Comparison of ENCODE assay signal across 1 cellular context in the genomic region with DNA sequence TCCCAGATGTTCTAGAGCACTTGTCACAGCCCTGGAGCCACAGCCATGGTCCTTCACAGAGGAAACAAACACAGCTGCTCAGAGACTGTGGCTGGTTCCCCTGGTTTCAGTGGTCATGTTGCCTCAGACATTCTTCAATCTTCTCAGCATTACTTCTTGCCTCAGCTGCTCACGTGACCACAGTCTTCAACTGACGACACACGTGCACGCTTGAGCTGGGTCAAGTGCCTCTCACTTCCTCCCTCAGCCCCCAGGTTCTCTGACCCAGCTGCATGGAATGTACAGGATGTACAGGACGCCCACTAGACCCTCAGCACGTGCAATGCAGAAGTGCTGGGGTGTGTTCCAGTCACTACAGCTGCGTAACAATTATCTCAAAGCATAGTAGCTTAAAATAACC.
A peak's percentile ranks its signal among the peaks of the same experiment; 100 is the strongest.
TF ChIP-seq lines count a peak whose summit lies in the region.

No MANE protein-coding gene starts in this region.

TF ChIP-seq in GM12878, 131 proteins besides CTCF, POLR2A, EP300 and RAD21 (continued from another document):
- TF ChIP-seq, protein P1, sequence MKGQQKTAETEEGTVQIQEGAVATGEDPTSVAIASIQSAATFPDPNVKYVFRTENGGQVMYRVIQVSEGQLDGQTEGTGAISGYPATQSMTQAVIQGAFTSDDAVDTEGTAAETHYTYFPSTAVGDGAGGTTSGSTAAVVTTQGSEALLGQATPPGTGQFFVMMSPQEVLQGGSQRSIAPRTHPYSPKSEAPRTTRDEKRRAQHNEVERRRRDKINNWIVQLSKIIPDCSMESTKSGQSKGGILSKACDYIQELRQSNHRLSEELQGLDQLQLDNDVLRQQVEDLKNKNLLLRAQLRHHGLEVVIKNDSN (IDR thresholded peaks at IDR 0.05; ENCODE audit: borderline replicate concordance, extremely low read length, insufficient read depth, low read depth, low read length): peak; percentile 78
- TF ChIP-seq SMC3 (IDR thresholded peaks at IDR 0.05; ENCODE audit: borderline replicate concordance, low read length): no peak
- peak in 1 of 2 experiments; percentile 54; a peak in 1 of 4 replicates for TF ChIP-seq ETV6 (conservative IDR thresholded peaks at IDR 0.05 in 1 of 2, IDR thresholded peaks at IDR 0.05 in 1 of 2; ENCODE audit: borderline replicate concordance in 1 of 2, low read depth in 1 of 2)
- TF ChIP-seq MYB (IDR thresholded peaks at IDR 0.05; ENCODE audit: borderline replicate concordance, low read depth, low read length): no peak
- peak; percentile 57; the same call in 1 of the 2 replicates for TF ChIP-seq EED (IDR thresholded peaks at IDR 0.05; ENCODE audit: low read depth)
- TF ChIP-seq, protein P2, sequence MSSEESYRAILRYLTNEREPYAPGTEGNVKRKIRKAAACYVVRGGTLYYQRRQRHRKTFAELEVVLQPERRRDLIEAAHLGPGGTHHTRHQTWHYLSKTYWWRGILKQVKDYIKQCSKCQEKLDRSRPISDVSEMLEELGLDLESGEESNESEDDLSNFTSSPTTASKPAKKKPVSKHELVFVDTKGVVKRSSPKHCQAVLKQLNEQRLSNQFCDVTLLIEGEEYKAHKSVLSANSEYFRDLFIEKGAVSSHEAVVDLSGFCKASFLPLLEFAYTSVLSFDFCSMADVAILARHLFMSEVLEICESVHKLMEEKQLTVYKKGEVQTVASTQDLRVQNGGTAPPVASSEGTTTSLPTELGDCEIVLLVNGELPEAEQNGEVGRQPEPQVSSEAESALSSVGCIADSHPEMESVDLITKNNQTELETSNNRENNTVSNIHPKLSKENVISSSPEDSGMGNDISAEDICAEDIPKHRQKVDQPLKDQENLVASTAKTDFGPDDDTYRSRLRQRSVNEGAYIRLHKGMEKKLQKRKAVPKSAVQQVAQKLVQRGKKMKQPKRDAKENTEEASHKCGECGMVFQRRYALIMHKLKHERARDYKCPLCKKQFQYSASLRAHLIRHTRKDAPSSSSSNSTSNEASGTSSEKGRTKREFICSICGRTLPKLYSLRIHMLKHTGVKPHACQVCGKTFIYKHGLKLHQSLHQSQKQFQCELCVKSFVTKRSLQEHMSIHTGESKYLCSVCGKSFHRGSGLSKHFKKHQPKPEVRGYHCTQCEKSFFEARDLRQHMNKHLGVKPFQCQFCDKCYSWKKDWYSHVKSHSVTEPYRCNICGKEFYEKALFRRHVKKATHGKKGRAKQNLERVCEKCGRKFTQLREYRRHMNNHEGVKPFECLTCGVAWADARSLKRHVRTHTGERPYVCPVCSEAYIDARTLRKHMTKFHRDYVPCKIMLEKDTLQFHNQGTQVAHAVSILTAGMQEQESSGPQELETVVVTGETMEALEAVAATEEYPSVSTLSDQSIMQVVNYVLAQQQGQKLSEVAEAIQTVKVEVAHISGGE (CRISPR knock-in tag; IDR thresholded peaks at IDR 0.05): no peak
- TF ChIP-seq EZH2 (IDR thresholded peaks at IDR 0.05; ENCODE audit: borderline replicate concordance, control insufficient read depth, low read depth, low read length): no peak
- no peak for TF ChIP-seq NR2F1 (conservative IDR thresholded peaks at IDR 0.05)
- 0 out of 2 replicates have a peak, but pooled peaks have one; percentile 10 for TF ChIP-seq TCF12 (IDR thresholded peaks at IDR 0.05; ENCODE audit: low read depth, low read length)
- TF ChIP-seq, protein P3, sequence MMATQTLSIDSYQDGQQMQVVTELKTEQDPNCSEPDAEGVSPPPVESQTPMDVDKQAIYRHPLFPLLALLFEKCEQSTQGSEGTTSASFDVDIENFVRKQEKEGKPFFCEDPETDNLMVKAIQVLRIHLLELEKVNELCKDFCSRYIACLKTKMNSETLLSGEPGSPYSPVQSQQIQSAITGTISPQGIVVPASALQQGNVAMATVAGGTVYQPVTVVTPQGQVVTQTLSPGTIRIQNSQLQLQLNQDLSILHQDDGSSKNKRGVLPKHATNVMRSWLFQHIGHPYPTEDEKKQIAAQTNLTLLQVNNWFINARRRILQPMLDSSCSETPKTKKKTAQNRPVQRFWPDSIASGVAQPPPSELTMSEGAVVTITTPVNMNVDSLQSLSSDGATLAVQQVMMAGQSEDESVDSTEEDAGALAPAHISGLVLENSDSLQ (IDR thresholded peaks at IDR 0.05): no peak
- no peak for TF ChIP-seq BCL11A (IDR thresholded peaks at IDR 0.05; ENCODE audit: low read depth, low read length)
- TF ChIP-seq RUNX3 (IDR thresholded peaks at IDR 0.05; ENCODE audit: low read length): peak; percentile 29; the same call in 1 of the 2 replicates
